ENCODE assay signal across 1 cellular context in the genomic region with DNA sequence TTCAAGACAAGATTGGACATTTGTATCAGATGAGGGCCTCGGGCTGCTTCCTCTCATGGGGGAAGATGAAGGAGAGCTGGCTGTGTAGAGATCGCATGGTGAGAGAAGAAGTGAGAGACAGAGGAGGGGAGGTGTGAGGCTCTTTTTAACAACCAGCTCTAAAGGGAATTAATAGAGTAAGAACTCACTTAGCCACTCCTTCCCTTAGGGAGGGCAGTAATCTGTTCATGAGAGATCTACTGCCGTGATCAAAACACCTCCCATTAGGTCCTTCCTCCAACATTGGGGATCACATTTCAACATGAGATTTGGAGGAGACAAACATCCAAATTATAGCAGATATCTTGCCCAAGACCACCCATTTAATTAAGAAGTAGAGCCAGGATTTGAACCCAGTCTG.
TF ChIP-seq lines count a peak whose summit lies in the region.

No MANE protein-coding gene starts in this region.

TF ChIP-seq in GM23338, 12 proteins besides CTCF, POLR2A, EP300 and RAD21 (continued from another document):
- TF ChIP-seq, protein P1, sequence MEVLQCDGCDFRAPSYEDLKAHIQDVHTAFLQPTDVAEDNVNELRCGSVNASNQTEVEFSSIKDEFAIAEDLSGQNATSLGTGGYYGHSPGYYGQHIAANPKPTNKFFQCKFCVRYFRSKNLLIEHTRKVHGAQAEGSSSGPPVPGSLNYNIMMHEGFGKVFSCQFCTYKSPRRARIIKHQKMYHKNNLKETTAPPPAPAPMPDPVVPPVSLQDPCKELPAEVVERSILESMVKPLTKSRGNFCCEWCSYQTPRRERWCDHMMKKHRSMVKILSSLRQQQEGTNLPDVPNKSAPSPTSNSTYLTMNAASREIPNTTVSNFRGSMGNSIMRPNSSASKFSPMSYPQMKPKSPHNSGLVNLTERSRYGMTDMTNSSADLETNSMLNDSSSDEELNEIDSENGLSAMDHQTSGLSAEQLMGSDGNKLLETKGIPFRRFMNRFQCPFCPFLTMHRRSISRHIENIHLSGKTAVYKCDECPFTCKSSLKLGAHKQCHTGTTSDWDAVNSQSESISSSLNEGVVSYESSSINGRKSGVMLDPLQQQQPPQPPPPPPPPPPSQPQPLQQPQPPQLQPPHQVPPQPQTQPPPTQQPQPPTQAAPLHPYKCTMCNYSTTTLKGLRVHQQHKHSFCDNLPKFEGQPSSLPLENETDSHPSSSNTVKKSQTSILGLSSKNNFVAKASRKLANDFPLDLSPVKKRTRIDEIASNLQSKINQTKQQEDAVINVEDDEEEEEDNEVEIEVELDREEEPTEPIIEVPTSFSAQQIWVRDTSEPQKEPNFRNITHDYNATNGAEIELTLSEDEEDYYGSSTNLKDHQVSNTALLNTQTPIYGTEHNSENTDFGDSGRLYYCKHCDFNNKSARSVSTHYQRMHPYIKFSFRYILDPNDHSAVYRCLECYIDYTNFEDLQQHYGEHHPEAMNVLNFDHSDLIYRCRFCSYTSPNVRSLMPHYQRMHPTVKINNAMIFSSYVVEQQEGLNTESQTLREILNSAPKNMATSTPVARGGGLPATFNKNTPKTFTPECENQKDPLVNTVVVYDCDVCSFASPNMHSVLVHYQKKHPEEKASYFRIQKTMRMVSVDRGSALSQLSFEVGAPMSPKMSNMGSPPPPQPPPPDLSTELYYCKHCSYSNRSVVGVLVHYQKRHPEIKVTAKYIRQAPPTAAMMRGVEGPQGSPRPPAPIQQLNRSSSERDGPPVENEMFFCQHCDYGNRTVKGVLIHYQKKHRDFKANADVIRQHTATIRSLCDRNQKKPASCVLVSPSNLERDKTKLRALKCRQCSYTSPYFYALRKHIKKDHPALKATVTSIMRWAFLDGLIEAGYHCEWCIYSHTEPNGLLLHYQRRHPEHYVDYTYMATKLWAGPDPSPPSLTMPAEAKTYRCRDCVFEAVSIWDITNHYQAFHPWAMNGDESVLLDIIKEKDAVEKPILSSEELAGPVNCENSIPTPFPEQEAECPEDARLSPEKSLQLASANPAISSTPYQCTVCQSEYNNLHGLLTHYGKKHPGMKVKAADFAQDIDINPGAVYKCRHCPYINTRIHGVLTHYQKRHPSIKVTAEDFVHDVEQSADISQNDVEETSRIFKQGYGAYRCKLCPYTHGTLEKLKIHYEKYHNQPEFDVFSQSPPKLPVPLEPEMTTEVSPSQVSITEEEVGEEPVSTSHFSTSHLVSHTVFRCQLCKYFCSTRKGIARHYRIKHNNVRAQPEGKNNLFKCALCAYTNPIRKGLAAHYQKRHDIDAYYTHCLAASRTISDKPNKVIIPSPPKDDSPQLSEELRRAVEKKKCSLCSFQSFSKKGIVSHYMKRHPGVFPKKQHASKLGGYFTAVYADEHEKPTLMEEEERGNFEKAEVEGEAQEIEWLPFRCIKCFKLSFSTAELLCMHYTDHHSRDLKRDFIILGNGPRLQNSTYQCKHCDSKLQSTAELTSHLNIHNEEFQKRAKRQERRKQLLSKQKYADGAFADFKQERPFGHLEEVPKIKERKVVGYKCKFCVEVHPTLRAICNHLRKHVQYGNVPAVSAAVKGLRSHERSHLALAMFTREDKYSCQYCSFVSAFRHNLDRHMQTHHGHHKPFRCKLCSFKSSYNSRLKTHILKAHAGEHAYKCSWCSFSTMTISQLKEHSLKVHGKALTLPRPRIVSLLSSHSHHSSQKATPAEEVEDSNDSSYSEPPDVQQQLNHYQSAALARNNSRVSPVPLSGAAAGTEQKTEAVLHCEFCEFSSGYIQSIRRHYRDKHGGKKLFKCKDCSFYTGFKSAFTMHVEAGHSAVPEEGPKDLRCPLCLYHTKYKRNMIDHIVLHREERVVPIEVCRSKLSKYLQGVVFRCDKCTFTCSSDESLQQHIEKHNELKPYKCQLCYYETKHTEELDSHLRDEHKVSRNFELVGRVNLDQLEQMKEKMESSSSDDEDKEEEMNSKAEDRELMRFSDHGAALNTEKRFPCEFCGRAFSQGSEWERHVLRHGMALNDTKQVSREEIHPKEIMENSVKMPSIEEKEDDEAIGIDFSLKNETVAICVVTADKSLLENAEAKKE (CRISPR knock-in tag; IDR thresholded peaks at IDR 0.05): no peak
- TF ChIP-seq POLR2AphosphoS5 (IDR thresholded peaks at IDR 0.05; ENCODE audit: low read depth) (no peak), STAT1 (IDR thresholded peaks at IDR 0.05; ENCODE audit: unreplicated experiment) (no peak), JUNB (IDR thresholded peaks at IDR 0.05; ENCODE audit: unreplicated experiment) (no peak), NANOG (IDR thresholded peaks at IDR 0.05; ENCODE audit: borderline replicate concordance) (no peak)
- TF ChIP-seq, protein P2, sequence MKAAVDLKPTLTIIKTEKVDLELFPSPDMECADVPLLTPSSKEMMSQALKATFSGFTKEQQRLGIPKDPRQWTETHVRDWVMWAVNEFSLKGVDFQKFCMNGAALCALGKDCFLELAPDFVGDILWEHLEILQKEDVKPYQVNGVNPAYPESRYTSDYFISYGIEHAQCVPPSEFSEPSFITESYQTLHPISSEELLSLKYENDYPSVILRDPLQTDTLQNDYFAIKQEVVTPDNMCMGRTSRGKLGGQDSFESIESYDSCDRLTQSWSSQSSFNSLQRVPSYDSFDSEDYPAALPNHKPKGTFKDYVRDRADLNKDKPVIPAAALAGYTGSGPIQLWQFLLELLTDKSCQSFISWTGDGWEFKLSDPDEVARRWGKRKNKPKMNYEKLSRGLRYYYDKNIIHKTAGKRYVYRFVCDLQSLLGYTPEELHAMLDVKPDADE (IDR thresholded peaks at IDR 0.05): no peak
